Comparison of ENCODE assay signal across 9 cellular contexts in the genomic region with DNA sequence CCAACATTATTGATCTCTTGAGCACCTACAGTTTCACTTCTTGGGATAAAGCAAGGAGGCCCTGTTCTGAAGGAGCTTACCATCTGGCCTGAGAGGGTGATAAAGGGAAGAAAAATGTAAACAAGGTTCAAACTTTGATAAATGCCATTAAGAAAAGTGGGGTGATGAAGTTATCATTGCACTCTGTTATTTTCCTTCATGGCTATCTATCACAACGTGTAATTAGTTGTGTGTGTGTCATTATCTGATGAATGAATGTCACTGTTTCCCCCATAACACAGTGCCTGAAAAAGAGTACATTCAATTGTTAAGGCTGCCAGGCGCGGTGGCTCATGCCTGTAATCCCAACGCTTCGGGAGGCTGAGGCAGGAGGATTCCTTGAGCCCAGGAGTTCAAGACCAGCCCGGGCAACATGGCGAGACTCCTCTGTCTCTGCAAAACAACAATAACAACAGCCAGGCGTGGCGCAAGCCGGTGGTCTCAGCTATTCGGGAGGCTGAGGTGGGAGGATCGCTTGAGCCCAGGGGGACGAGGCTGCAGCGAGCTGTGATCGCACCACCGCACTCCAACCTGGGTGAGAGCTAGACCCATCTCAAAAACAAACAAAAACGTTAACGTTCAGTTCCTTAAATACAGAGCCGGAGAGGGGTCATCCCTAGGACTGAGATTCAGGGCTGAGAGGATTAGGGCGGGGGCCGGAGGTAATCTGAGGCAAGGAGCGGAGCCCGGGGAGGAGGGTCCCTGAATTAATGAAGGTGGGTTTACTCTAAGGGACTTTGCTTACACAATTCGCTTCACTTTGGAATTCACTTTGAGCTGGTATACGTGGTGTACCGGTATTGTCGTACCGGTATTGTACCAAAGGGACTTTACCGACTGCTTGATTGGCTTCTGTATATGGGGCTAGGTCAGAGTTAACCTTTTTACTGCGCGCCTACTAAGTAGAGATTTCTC. TPM values are rescaled to one million over a fixed set of nuclear protein-coding genes. Genes with fewer than 3 reads are reported as not detected.
DNase-seq lines count a peak whose midpoint lies in the region; ATAC-seq lines count a peak whose summit lies in the region.
"Had no signal": no experiment of that assay in that cellular context is flagged by ENCODE, and none has a peak within 500 bp of the region (broad histone marks: within the 10 kb centered on the region; RNA-seq: fewer than 3 reads in every experiment).

No MANE protein-coding gene starts in this region.

- POLR2A ChIA-PET in activated CD4-positive, alpha-beta memory T cell treated with anti-CD3 and anti-CD28 coated beads, Interleukin-2, amount 10 ng/mL, durations not matched to agents 7 days and 5 days (lab: Charles Lee): interaction anchor here (0.6 to 1.6 kb wide), 5 partner anchors 9 to 58 kb away, joined by 3 to 8 read pairs (median 3); partner anchors contain the start of gene HNRNPAB

- H3K4me3 Mint-ChIP-seq in activated CD4-positive, alpha-beta memory T cell treated with anti-CD3 and anti-CD28 coated beads, Interleukin-2, amount 10 ng/mL, durations not matched to agents 7 days and 5 days: peak overlapping the region; percentile 97
- H3K4me3 Mint-ChIP-seq in stimulated activated naive B cell treated with anti-CD40 and anti-IgM and Interleukin-4, amounts not matched to agents 10 μg/mL and 1 μg/mL and 100 μg/mL, for 72 hours: peak overlapping the region; percentile 94 to 96

- DNase-seq in NCI-H1105 treated with DMSO at 0.1 percent for 48 hours (lab: John Stamatoyannopoulos, UW) (peak; percentile 0), NCI-H1105 (lab: John Stamatoyannopoulos, UW) (no peak), NCI-H146 treated with DMSO at 0.1 percent for 48 hours (lab: John Stamatoyannopoulos, UW; ENCODE audit: unreplicated experiment) (no peak)
- DNase-seq in activated CD4-positive, alpha-beta memory T cell treated with anti-CD3 and anti-CD28 coated beads, Interleukin-2, amount 10 ng/mL, durations not matched to agents 7 days and 5 days: no peak
- no peak for DNase-seq in stimulated activated naive B cell treated with anti-CD40 and anti-IgM and Interleukin-4, amounts not matched to agents 10 μg/mL and 1 μg/mL and 100 μg/mL, for 72 hours

- no peaks in the 10 kb centered on the region for H3K9me3 Mint-ChIP-seq in activated CD4-positive, alpha-beta memory T cell treated with anti-CD3 and anti-CD28 coated beads, Interleukin-2, amount 10 ng/mL, durations not matched to agents 7 days and 5 days
- H3K9me3 Mint-ChIP-seq in stimulated activated naive B cell treated with anti-CD40 and anti-IgM and Interleukin-4, amounts not matched to agents 10 μg/mL and 1 μg/mL and 100 μg/mL, for 72 hours: no peaks in the 10 kb centered on the region

- peaks cover 25% of the 10 kb centered on the region for H3K36me3 Mint-ChIP-seq in activated CD4-positive, alpha-beta memory T cell treated with anti-CD3 and anti-CD28 coated beads, Interleukin-2, amount 10 ng/mL, durations not matched to agents 7 days and 5 days (ENCODE audit: low read depth)
- peaks cover 22 to 40% of the 10 kb centered on the region in 2 donors for H3K36me3 Mint-ChIP-seq in stimulated activated naive B cell treated with anti-CD40 and anti-IgM and Interleukin-4, amounts not matched to agents 10 μg/mL and 1 μg/mL and 100 μg/mL, for 72 hours

- CTCF ChIA-PET in activated CD4-positive, alpha-beta memory T cell treated with anti-CD3 and anti-CD28 coated beads, Interleukin-2, amount 10 ng/mL, durations not matched to agents 7 days and 5 days (lab: Charles Lee): interaction anchor here (0.6 to 3.8 kb wide), 7 partner anchors 9 to 77 kb away, joined by 3 to 25 read pairs (median 7); no protein-coding TSS in a partner anchor

- H3K27me3 Mint-ChIP-seq in activated CD4-positive, alpha-beta memory T cell treated with anti-CD3 and anti-CD28 coated beads, Interleukin-2, amount 10 ng/mL, durations not matched to agents 7 days and 5 days: no peaks in the 10 kb centered on the region
- no peaks in the 10 kb centered on the region for H3K27me3 Mint-ChIP-seq in stimulated activated naive B cell treated with anti-CD40 and anti-IgM and Interleukin-4, amounts not matched to agents 10 μg/mL and 1 μg/mL and 100 μg/mL, for 72 hours

- ATAC-seq in stimulated activated naive B cell treated with anti-CD40 and anti-IgM and Interleukin-4, amounts not matched to agents 10 μg/mL and 1 μg/mL and 100 μg/mL, for 72 hours (replicated peaks): no peak
- ATAC-seq in esophagus mucosa (no peak), HG03342 (IDR thresholded peaks at IDR 0.05; ENCODE audit: unreplicated experiment) (no peak)

- H3K4me1 Mint-ChIP-seq in activated CD4-positive, alpha-beta memory T cell treated with anti-CD3 and anti-CD28 coated beads, Interleukin-2, amount 10 ng/mL, durations not matched to agents 7 days and 5 days: peaks cover 55% of the 10 kb centered on the region
- peaks cover 34 to 66% of the 10 kb centered on the region in 2 donors for H3K4me1 Mint-ChIP-seq in stimulated activated naive B cell treated with anti-CD40 and anti-IgM and Interleukin-4, amounts not matched to agents 10 μg/mL and 1 μg/mL and 100 μg/mL, for 72 hours

- peak overlapping the region; percentile 81 for H3K27ac Mint-ChIP-seq in activated CD4-positive, alpha-beta memory T cell treated with anti-CD3 and anti-CD28 coated beads, Interleukin-2, amount 10 ng/mL, durations not matched to agents 7 days and 5 days
- peak overlapping the region; percentile 98 for H3K27ac Mint-ChIP-seq in stimulated activated naive B cell treated with anti-CD40 and anti-IgM and Interleukin-4, amounts not matched to agents 10 μg/mL and 1 μg/mL and 100 μg/mL, for 72 hours

- peak overlapping the region; percentile 83 for H3K9ac ChIP-seq in iPS-15b (ENCODE audit: low read depth, low read length)

- H3K36me3 ChIP-seq in iPS-15b (ENCODE audit: control insufficient read depth, insufficient read depth, low read length): peaks cover 33% of the 10 kb centered on the region

- H3K4me3 ChIP-seq in iPS-15b (ENCODE audit: low read depth, low read length): peak overlapping the region; percentile 90

- H3K27me3 ChIP-seq in iPS-15b (ENCODE audit: control insufficient read depth, insufficient read depth, low read length): no peaks in the 10 kb centered on the region

- no peaks in the 10 kb centered on the region for H3K9me3 ChIP-seq in iPS-15b (ENCODE audit: control insufficient read depth, insufficient read depth, low read length)

- no peaks in the 10 kb centered on the region for H3K4me1 ChIP-seq in iPS-15b (ENCODE audit: control insufficient read depth, insufficient read depth, low read length)

RNA-seq across cellular contexts. Expression of gene NHP2, which starts 0.9 kb away (rescaled TPM):
- total RNA-seq in activated CD4-positive, alpha-beta memory T cell treated with anti-CD3 and anti-CD28 coated beads, Interleukin-2, amount 10 ng/mL, durations not matched to agents 7 days and 5 days: 100 to 1,000 TPM; 101 to 106 TPM
- total RNA-seq in esophagus mucosa: 179 TPM

RNA-seq across cellular contexts. Expression of gene RMND5B, which starts 22.0 kb away (rescaled TPM):
- 10 to 100 TPM; 17.0 to 19.3 TPM for total RNA-seq in activated CD4-positive, alpha-beta memory T cell treated with anti-CD3 and anti-CD28 coated beads, Interleukin-2, amount 10 ng/mL, durations not matched to agents 7 days and 5 days
- total RNA-seq in esophagus mucosa: 71.5 TPM

RNA-seq across cellular contexts. Expression of gene GMCL2, which starts 34.4 kb away (rescaled TPM):
- not detected for total RNA-seq in activated CD4-positive, alpha-beta memory T cell treated with anti-CD3 and anti-CD28 coated beads, Interleukin-2, amount 10 ng/mL, durations not matched to agents 7 days and 5 days
- total RNA-seq in esophagus mucosa: not detected
- total RNA-seq: HT1080 had no signal

RNA-seq across cellular contexts. Expression of gene N4BP3, which starts 39.4 kb away (rescaled TPM):
- total RNA-seq in activated CD4-positive, alpha-beta memory T cell treated with anti-CD3 and anti-CD28 coated beads, Interleukin-2, amount 10 ng/mL, durations not matched to agents 7 days and 5 days: 1 to 10 TPM; 4.3 to 4.4 TPM
- total RNA-seq in esophagus mucosa: 16.5 TPM

RNA-seq across cellular contexts. Expression of gene HNRNPAB, which starts 51.6 kb away (rescaled TPM):
- 100 to 1,000 TPM; 177 to 186 TPM for total RNA-seq in activated CD4-positive, alpha-beta memory T cell treated with anti-CD3 and anti-CD28 coated beads, Interleukin-2, amount 10 ng/mL, durations not matched to agents 7 days and 5 days
- total RNA-seq in esophagus mucosa: 153 TPM
